Comparison of ENCODE assay signal across 16 cellular contexts in the genomic region with DNA sequence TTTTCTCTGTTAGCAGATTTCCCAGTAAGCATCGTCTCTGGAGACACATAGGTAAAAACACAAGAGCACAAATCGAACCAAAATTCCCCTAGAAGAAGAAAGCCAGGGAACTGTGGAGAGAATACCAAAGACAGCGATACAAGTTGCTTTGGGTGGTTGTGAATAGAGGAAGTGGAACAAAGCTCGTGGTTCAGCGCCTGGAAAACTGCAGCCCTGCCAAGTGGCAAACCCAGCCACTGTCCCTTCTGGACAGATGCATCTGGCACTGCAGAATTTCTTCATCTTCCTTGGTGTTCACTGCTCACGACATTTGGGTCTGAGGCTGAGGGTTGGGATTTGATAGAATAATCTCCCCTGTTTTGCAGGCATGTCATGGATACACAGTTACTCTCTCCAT.
DNase-seq lines count a peak whose midpoint lies in the region; ATAC-seq and TF ChIP-seq lines count a peak whose summit lies in the region.
"Had no signal": no experiment of that assay in that cellular context is flagged by ENCODE, and none has a peak within 500 bp of the region (broad histone marks: within the 10 kb centered on the region; RNA-seq: fewer than 3 reads in every experiment).

No MANE protein-coding gene starts in this region.

- H3K27ac Mint-ChIP-seq in endothelial cell (ENCODE audit: unreplicated experiment), result no peak overlapping the region

- peaks cover 0 to 30% of the 10 kb centered on the region in 2 donors for H3K4me1 ChIP-seq in right atrium auricular region
- peaks cover 0 to 41% (median 12%) of the 10 kb centered on the region in 12 donors for H3K4me1 ChIP-seq in heart left ventricle
- peaks cover 0 to 34% (median 13%) of the 10 kb centered on the region in 3 donors for H3K4me1 ChIP-seq in gastroesophageal sphincter
- peaks cover 9% of the 10 kb centered on the region for H3K4me1 ChIP-seq in vagina
- H3K4me1 ChIP-seq: HAP-1 had no signal

- H3K4me3 Mint-ChIP-seq in endothelial cell (ENCODE audit: unreplicated experiment), result no peak overlapping the region

- TF ChIP-seq EP300 in gastroesophageal sphincter (IDR thresholded peaks at IDR 0.05), result no peak

- DNase-seq in right atrium auricular region (ENCODE audit: low spot score) (peak; percentile 58), heart left ventricle (no peak), RPMI7951 (ENCODE audit: low read depth) (peak; percentile 23), vagina (ENCODE audit: extremely low spot score in 2 of 2) (peak; percentile 46 to 77), DMS79 (lab: John Stamatoyannopoulos, UW) (no peak), endothelial cell (ENCODE audit: low spot score) (no peak)
- DNase-seq: AML-193, COR-L47, NCI-H1092, NCI-H146, NCI-H2081, NCI-H524 had no signal

- H3K4me3 ChIP-seq in right atrium auricular region (no peak overlapping the region), heart left ventricle (no peak overlapping the region), gastroesophageal sphincter (no peak overlapping the region), vagina (no peak overlapping the region)
- H3K4me3 ChIP-seq: HAP-1 had no signal

- 70 to 80% (median 77%) methylated on average over 6 of the region's 6 CpGs for whole genome bisulfite sequencing in heart left ventricle, 4 donors
- 68 to 77% methylated on average over 5 to 6 of the region's 6 CpGs for WGBS in gastroesophageal sphincter (ENCODE audit: low coverage in 1 of 2), 2 donors

- TF ChIP-seq POLR2A in heart left ventricle (IDR thresholded peaks at IDR 0.05) (no peak), gastroesophageal sphincter (IDR thresholded peaks at IDR 0.05) (no peak), vagina (IDR thresholded peaks at IDR 0.05) (no peak)

- intact Hi-C loops in heart left ventricle (cut with DNase I), result no loop called here
- intact Hi-C loops in vagina (cut with DNase I), result no loop called here

- H3K9me3 ChIP-seq in right atrium auricular region (peaks cover 0 to 15% of the 10 kb centered on the region in 2 donors), heart left ventricle (peaks cover 0 to 17% (median 2%) of the 10 kb centered on the region in 12 donors), gastroesophageal sphincter (peaks cover 0 to 18% (median 0%) of the 10 kb centered on the region in 3 donors), vagina (no peaks in the 10 kb centered on the region)

- no peak for ATAC-seq in heart left ventricle
- ATAC-seq in gastroesophageal sphincter, result peak; percentile 14
- ATAC-seq in HG03139 (IDR thresholded peaks at IDR 0.05; ENCODE audit: unreplicated experiment), result no peak

- H3K36me3 ChIP-seq in right atrium auricular region, result no peaks in the 10 kb centered on the region
- no peaks in the 10 kb centered on the region for H3K36me3 ChIP-seq in heart left ventricle
- no peaks in the 10 kb centered on the region for H3K36me3 ChIP-seq in gastroesophageal sphincter
- no peaks in the 10 kb centered on the region for H3K36me3 ChIP-seq in vagina
- H3K36me3 ChIP-seq: HAP-1 had no signal

- H3K27me3 Mint-ChIP-seq in endothelial cell (ENCODE audit: unreplicated experiment), result peaks cover 4% of the 10 kb centered on the region

- peaks cover 3% of the 10 kb centered on the region for H3K4me1 Mint-ChIP-seq in endothelial cell (ENCODE audit: unreplicated experiment)

- no peaks in the 10 kb centered on the region for H3K27me3 ChIP-seq in right atrium auricular region
- no peaks in the 10 kb centered on the region for H3K27me3 ChIP-seq in heart left ventricle
- H3K27me3 ChIP-seq in gastroesophageal sphincter, result no peaks in the 10 kb centered on the region
- no peaks in the 10 kb centered on the region for H3K27me3 ChIP-seq in vagina

- no peaks in the 10 kb centered on the region for H3K36me3 Mint-ChIP-seq in endothelial cell (ENCODE audit: low read depth, unreplicated experiment)

- TF ChIP-seq CTCF in right atrium auricular region (IDR thresholded peaks at IDR 0.05) (no peak), heart left ventricle (IDR thresholded peaks at IDR 0.05) (no peak), gastroesophageal sphincter (IDR thresholded peaks at IDR 0.05) (no peak), vagina (IDR thresholded peaks at IDR 0.05) (no peak), endothelial cell (IDR thresholded peaks at IDR 0.05; ENCODE audit: unreplicated experiment) (no peak)

- no peak overlapping the region for H3K27ac ChIP-seq in right atrium auricular region
- H3K27ac ChIP-seq in heart left ventricle, result peak overlapping the region in 2 of 12 donors; percentile 25 to 51
- H3K27ac ChIP-seq in gastroesophageal sphincter, result no peak overlapping the region
- H3K27ac ChIP-seq in vagina, result no peak overlapping the region
- H3K27ac ChIP-seq: HL-60 had no signal

- H3K9me3 Mint-ChIP-seq in endothelial cell (ENCODE audit: unreplicated experiment), result no peaks in the 10 kb centered on the region

Comparison
In these comparisons a context has a peak if more than half of its experiments do, and no peak if none do; other contexts are left out.
1. DNase-seq: peak in right atrium auricular region (single experiment), RPMI7951 (single experiment) and vagina (2 of 2); none in heart left ventricle (0 of 5), DMS79 (single experiment) and endothelial cell (single experiment).